In the genomic region with DNA sequence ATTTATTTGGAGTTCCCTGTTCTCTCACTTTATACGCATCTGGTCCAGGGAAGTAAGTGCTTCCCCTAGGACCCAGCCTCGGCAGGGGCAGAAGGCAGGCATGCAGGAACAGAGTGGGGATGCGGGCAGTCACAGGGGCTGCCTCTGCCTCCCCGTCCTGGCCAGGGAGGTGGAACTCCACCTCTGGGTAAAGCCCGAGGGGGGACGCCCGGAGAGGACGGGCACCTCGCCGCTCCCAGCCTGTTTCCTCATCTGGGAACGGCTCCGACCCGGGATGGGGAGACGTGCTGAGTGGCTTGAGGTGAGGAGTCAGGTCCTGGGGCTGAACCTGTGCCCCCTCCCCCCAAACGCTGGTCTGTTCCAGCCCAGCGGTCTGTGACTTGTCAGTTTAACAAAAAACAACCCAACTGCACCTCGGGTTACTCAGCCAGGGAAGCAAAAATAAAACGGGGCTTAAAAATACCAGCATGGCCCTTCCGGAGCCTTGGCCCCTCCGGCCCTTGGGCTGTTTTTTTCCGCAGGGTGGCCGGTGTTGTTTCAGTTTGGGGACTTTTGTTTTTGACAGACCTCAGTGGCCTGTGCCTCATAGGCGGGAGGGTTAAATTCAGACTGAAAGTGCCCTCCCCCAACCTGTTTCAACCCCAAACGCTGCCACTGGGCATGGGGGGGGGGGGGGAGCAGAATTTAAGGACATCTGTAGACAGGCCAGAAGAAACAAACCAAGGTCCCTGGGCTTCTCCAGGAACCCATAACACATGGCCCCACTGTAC, we compare ENCODE assay signal across 17 cellular contexts. TPM values are rescaled to one million over a fixed set of nuclear protein-coding genes. Genes with fewer than 3 reads are reported as not detected.
DNase-seq lines count a peak whose midpoint lies in the region; ATAC-seq and TF ChIP-seq lines count a peak whose summit lies in the region.
"Had no signal": no experiment of that assay in that cellular context is flagged by ENCODE, and none has a peak within 500 bp of the region (broad histone marks: within the 10 kb centered on the region; RNA-seq: fewer than 3 reads in every experiment).

No MANE protein-coding gene starts in this region.

- no peaks in the 10 kb centered on the region for H3K4me1 ChIP-seq in RWPE2 (ENCODE audit: insufficient read depth, poor library complexity, severe bottlenecking)

- H3K27me3 ChIP-seq in H7 (ENCODE audit: control insufficient read depth, insufficient read depth, low read length): no peaks in the 10 kb centered on the region
- no peaks in the 10 kb centered on the region for H3K27me3 ChIP-seq in RWPE2 (ENCODE audit: insufficient read depth, poor library complexity, severe bottlenecking)
- H3K27me3 ChIP-seq: dorsolateral prefrontal cortex had no signal

- H3K36me3 Mint-ChIP-seq in stimulated activated memory B cell treated with anti-CD40 and anti-IgM and Interleukin-4, amounts not matched to agents 10 μg/mL and 1 μg/mL and 100 μg/mL, for 72 hours: peaks cover 49% of the 10 kb centered on the region
- H3K36me3 Mint-ChIP-seq in osteocyte (ENCODE audit: unreplicated experiment): peaks cover 15% of the 10 kb centered on the region

- H3K27ac ChIP-seq in RWPE2 (ENCODE audit: poor library complexity, severe bottlenecking): no peak overlapping the region
- H3K27ac ChIP-seq: dorsolateral prefrontal cortex had no signal

- DNase-seq in H7: peak; percentile 61
- peak; percentile 44 for DNase-seq in RWPE2 (ENCODE audit: low spot score)
- no peak for DNase-seq in head of caudate nucleus
- DNase-seq in NCI-H526 (lab: John Stamatoyannopoulos, UW): no peak
- DNase-seq in osteocyte (ENCODE audit: extremely low spot score, unreplicated experiment): no peak
- DNase-seq in effector CD8-positive, alpha-beta T cell (lab: John Stamatoyannopoulos, UW): no peak
- DNase-seq: activated CD8-positive, alpha-beta memory T cell treated with anti-CD3 and anti-CD28 coated beads, Interleukin-2, amount 50 U/mL, for 4 hours; anterior cingulate cortex; COR-L47; dorsolateral prefrontal cortex; foreskin melanocyte; GOT3; kidney glomerular epithelial cell; naive thymus-derived CD8-positive, alpha-beta T cell; NCI-H2171 treated with DMSO at 0.1 percent for 48 hours had no signal

- H3K36me3 ChIP-seq in H7 (replicated peaks; ENCODE audit: control insufficient read depth, insufficient read depth, low read length) (peaks cover 20% of the 10 kb centered on the region), RWPE2 (ENCODE audit: low read depth) (peaks cover 27% of the 10 kb centered on the region)

- no peaks in the 10 kb centered on the region for H3K27me3 Mint-ChIP-seq in stimulated activated memory B cell treated with anti-CD40 and anti-IgM and Interleukin-4, amounts not matched to agents 10 μg/mL and 1 μg/mL and 100 μg/mL, for 72 hours
- no peaks in the 10 kb centered on the region for H3K27me3 Mint-ChIP-seq in osteocyte (ENCODE audit: unreplicated experiment)
- H3K27me3 Mint-ChIP-seq: naive thymus-derived CD8-positive, alpha-beta T cell had no signal

- peak overlapping the region; percentile 87 for H3K27ac Mint-ChIP-seq in stimulated activated memory B cell treated with anti-CD40 and anti-IgM and Interleukin-4, amounts not matched to agents 10 μg/mL and 1 μg/mL and 100 μg/mL, for 72 hours
- H3K27ac Mint-ChIP-seq in osteocyte (ENCODE audit: unreplicated experiment): no peak overlapping the region

- no peaks in the 10 kb centered on the region for H3K9me3 Mint-ChIP-seq in stimulated activated memory B cell treated with anti-CD40 and anti-IgM and Interleukin-4, amounts not matched to agents 10 μg/mL and 1 μg/mL and 100 μg/mL, for 72 hours
- no peaks in the 10 kb centered on the region for H3K9me3 Mint-ChIP-seq in osteocyte (ENCODE audit: unreplicated experiment)

- intact Hi-C loops in head of caudate nucleus (cut with DNase I): no loop called here

- H3K4me1 Mint-ChIP-seq in stimulated activated memory B cell treated with anti-CD40 and anti-IgM and Interleukin-4, amounts not matched to agents 10 μg/mL and 1 μg/mL and 100 μg/mL, for 72 hours: peaks cover 61% of the 10 kb centered on the region
- H3K4me1 Mint-ChIP-seq in osteocyte (ENCODE audit: unreplicated experiment): peaks cover 21% of the 10 kb centered on the region

- H3K4me3 ChIP-seq in H7 (ENCODE audit: insufficient read depth, low read depth, low read length) (no peak overlapping the region), RWPE2 (ENCODE audit: severe bottlenecking) (no peak overlapping the region)
- H3K4me3 ChIP-seq: dorsolateral prefrontal cortex had no signal

- peak overlapping the region; percentile 97 for H3K4me3 Mint-ChIP-seq in stimulated activated memory B cell treated with anti-CD40 and anti-IgM and Interleukin-4, amounts not matched to agents 10 μg/mL and 1 μg/mL and 100 μg/mL, for 72 hours
- H3K4me3 Mint-ChIP-seq in osteocyte (ENCODE audit: unreplicated experiment): no peak overlapping the region

- H3K9me3 ChIP-seq in RWPE2 (ENCODE audit: severe bottlenecking): no peaks in the 10 kb centered on the region

- ATAC-seq in GM18867 (IDR thresholded peaks at IDR 0.05; ENCODE audit: unreplicated experiment) (peak; percentile 21), RWPE2 (ENCODE audit: low read depth) (no peak)
- peak; percentile 46 for ATAC-seq in stimulated activated memory B cell treated with anti-CD40 and anti-IgM and Interleukin-4, amounts not matched to agents 10 μg/mL and 1 μg/mL and 100 μg/mL, for 72 hours
- ATAC-seq: naive thymus-derived CD8-positive, alpha-beta T cell had no signal

- TF ChIP-seq CTCF in RWPE2 (IDR thresholded peaks at IDR 0.05; ENCODE audit: poor library complexity, severe bottlenecking): no peak
- no peak for TF ChIP-seq CTCF in osteocyte (IDR thresholded peaks at IDR 0.05)

RNA-seq across cellular contexts. Expression of a gene that starts 4.1 kb away (rescaled TPM):
- 277 and 293 TPM in 2 replicates for total RNA-seq in H7 (2014; rRNA removed; shearing (Covaris generic))
- 180 and 189 TPM in 2 replicates for total RNA-seq in osteocyte

RNA-seq across cellular contexts. Expression of a gene that starts 43.1 kb away (rescaled TPM):
- 103 and 111 TPM in 2 replicates for total RNA-seq in H7 (2014; rRNA removed; shearing (Covaris generic))
- 203 and 206 TPM in 2 replicates for total RNA-seq in osteocyte

RNA-seq across cellular contexts. Expression of a gene that starts 55.7 kb away (rescaled TPM):
- total RNA-seq in H7 (2014; rRNA removed; shearing (Covaris generic)): 105 and 114 TPM in 2 replicates
- total RNA-seq in osteocyte: 96.3 and 101 TPM in 2 replicates

Comparison
In these comparisons a context has a peak if more than half of its experiments do, and no peak if none do; other contexts are left out.
1. DNase-seq: peak in H7 (single experiment) and RWPE2 (single experiment); none in head of caudate nucleus (0 of 42), NCI-H526 (0 of 2), osteocyte (single experiment) and effector CD8-positive, alpha-beta T cell (single experiment).